1 cellular context compared by ENCODE assay signal in genomic region chr3:149016669-149017541, GRCh38.
A peak's percentile ranks its signal among the peaks of the same experiment; 100 is the strongest.
TF ChIP-seq lines count a peak whose summit lies in the region.

No MANE protein-coding gene starts in this region.

TF ChIP-seq in SK-N-SH, 30 proteins besides CTCF, POLR2A, EP300 and RAD21 (continued from another document):
- TF ChIP-seq SMC3 (IDR thresholded peaks at IDR 0.05; ENCODE audit: low read depth, low read length) (no peak), FOXM1 (IDR thresholded peaks at IDR 0.05; ENCODE audit: low read depth) (no peak), GABPA (IDR thresholded peaks at IDR 0.05; ENCODE audit: low read depth) (no peak), IRF3 (IDR thresholded peaks at IDR 0.05; ENCODE audit: low read depth, low read length) (no peak), GATA2 (CRISPR knock-in tag; IDR thresholded peaks at IDR 0.05) (no peak), RXRA (IDR thresholded peaks at IDR 0.05; ENCODE audit: borderline replicate concordance, low read depth) (peak; percentile 86; the same call in 1 of the 2 replicates), TEAD4 (IDR thresholded peaks at IDR 0.05; ENCODE audit: borderline replicate concordance, insufficient read depth) (no peak; the same call in 1 of the 2 replicates), USF1 (IDR thresholded peaks at IDR 0.05; ENCODE audit: borderline replicate concordance, low read depth) (no peak)
